In genomic region chr11:12007769-12008737, GRCh38 we compare ENCODE assay signal across 8 cellular contexts. TPM values are rescaled to one million over a fixed set of nuclear protein-coding genes. Genes with fewer than 3 reads are reported as not detected.
DNase-seq lines count a peak whose midpoint lies in the region; ATAC-seq and TF ChIP-seq lines count a peak whose summit lies in the region.

TSS of gene DKK3 (minus strand) at chr11:12008626. CDS start at chr11:12008582, 44 bp downstream.

- peaks cover 5 to 16% of the 10 kb centered on the region in 2 donors for H3K4me1 ChIP-seq in adrenal gland (replicated peaks in 1 of 2)
- H3K4me1 ChIP-seq in heart left ventricle, result peaks cover 0 to 56% (median 29%) of the 10 kb centered on the region in 12 donors

- 10 to 26% (median 10%) methylated on average over 16 to 71 of the region's 71 CpGs for WGBS in adrenal gland, 4 donors
- WGBS in heart left ventricle, 4 donors, result 6 to 15% (median 9%) methylated on average over 31 to 71 of the region's 71 CpGs

- DNase-seq in NCI-H146 (lab: John Stamatoyannopoulos, UW), result peak; percentile 39
- DNase-seq in NCI-H146 treated with DMSO at 0.1 percent for 48 hours (lab: John Stamatoyannopoulos, UW; ENCODE audit: unreplicated experiment), result no peak
- DNase-seq in adrenal gland, result no peak
- DNase-seq in heart left ventricle, result peak in 4 of 5 donors; percentile 30 to 61 (median 50)
- peak; percentile 63 for DNase-seq in pons (ENCODE audit: low spot score)

- TF ChIP-seq CTCF in adrenal gland (IDR thresholded peaks at IDR 0.05) (no peak), heart left ventricle (IDR thresholded peaks at IDR 0.05) (no peak)

- H3K4me3 ChIP-seq in adrenal gland, result peak within 1 kb of the TSS in 2 of 4 donors; percentile 16 to 78
- peak within 1 kb of the TSS; percentile 54 to 89 (median 72) for H3K4me3 ChIP-seq in heart left ventricle

- H3K27me3 ChIP-seq in adrenal gland (peaks cover 7% of the 10 kb centered on the region), heart left ventricle (peaks cover 0 to 51% (median 0%) of the 10 kb centered on the region in 9 donors)

- H3K36me3 ChIP-seq in adrenal gland (replicated peaks in 1 of 2) (no peaks in the 10 kb centered on the region), heart left ventricle (peaks cover 0 to 2% (median 0%) of the 10 kb centered on the region in 9 donors)

- TF ChIP-seq POLR2A in adrenal gland (IDR thresholded peaks at IDR 0.05), result no peak
- no peak for TF ChIP-seq POLR2A in heart left ventricle (IDR thresholded peaks at IDR 0.05)

- H3K9me3 ChIP-seq in adrenal gland (replicated peaks in 1 of 3) (no peaks in the 10 kb centered on the region), heart left ventricle (no peaks in the 10 kb centered on the region)

- intact Hi-C loops in adrenal gland (cut with DNase I), result no loop called here
- intact Hi-C loops in heart left ventricle (cut with DNase I), result loop anchor here in 2 of 10 donors (5.0 kb wide), 1 partner anchor 36 kb away; no protein-coding TSS in a partner anchor

- ATAC-seq in heart left ventricle (peak; percentile 32 to 72 (median 48)), GM21723 (IDR thresholded peaks at IDR 0.05; ENCODE audit: unreplicated experiment) (no peak), HG03196 (IDR thresholded peaks at IDR 0.05; ENCODE audit: unreplicated experiment) (no peak), HG03439 (IDR thresholded peaks at IDR 0.05; ENCODE audit: unreplicated experiment) (no peak)

- H3K27ac ChIP-seq in adrenal gland (peak within 1 kb of the TSS in 2 of 5 donors; percentile 77), heart left ventricle (peak within 1 kb of the TSS; percentile 12 to 89 (median 82))

RNA-seq across cellular contexts. Expression of gene DKK3, which starts in this region (rescaled TPM):
- total RNA-seq in adrenal gland (100 to 1,000 TPM in 5 of 8 donors, 10 to 100 TPM in 3; 57.9 to 330 (median 113) TPM), heart left ventricle (100 to 1,000 TPM; 405 to 851 (median 724) TPM)
- polyA plus RNA-seq in adrenal gland (100 to 1,000 TPM in 1 of 3 donors, 10 to 100 TPM in 2; 73.6 to 175 (median 74.6) TPM), heart left ventricle (100 to 1,000 TPM; 117 to 396 TPM)

Comparison
In these comparisons a context has a peak if more than half of its experiments do, and no peak if none do; other contexts are left out.
1. DNase-seq: peak in NCI-H146 (single experiment), heart left ventricle (4 of 5) and pons (single experiment); none in NCI-H146 treated with DMSO at 0.1 percent for 48 hours (single experiment) and adrenal gland (0 of 7).
2. ATAC-seq: peak in heart left ventricle (4 of 4); none in GM21723 (single experiment), HG03196 (single experiment) and HG03439 (single experiment).